15 cellular contexts compared by ENCODE assay signal in the genomic region with DNA sequence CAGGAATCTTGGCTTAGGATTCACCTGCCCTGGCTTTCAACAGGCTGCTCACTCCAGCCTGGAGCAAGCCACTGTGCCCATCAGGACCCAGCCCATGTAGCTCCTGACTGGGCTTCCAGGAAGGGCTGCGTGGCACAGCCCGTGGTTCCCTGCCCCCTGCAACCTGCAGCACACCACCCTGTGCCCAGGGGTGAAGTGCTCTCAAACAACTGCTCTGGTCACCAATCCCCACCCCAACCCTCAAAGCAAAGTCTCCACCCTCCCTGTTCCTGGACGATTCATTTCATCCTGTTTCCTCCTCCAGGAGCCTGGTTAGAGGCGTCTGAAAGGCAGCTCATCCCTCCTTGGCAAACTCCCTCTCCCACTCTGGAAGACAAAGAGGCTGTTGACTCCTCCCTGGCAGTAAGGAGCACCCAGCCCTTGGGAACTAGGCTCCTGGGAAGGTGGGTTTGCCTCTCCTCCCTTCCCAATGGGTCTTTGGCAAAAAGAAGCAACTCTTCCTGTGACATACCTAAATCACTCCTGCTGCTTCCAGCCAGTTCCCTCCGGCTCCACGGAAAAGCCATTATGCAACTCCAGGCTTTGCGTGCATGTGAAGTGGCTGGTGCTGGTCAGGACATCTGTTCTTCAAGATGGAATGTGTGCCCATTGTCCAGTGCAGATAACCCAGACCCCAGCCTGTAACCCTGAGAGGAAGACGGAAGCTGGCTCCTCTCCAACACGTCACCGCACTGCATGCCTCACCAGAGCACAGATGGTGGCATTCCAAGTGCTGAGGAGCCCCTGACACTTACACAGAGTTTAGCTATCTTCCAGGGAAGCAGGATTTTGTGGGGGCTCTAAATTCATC. TPM values are rescaled to one million over a fixed set of nuclear protein-coding genes. Genes with fewer than 3 reads are reported as not detected.
DNase-seq lines count a peak whose midpoint lies in the region; ATAC-seq and TF ChIP-seq lines count a peak whose summit lies in the region.
"Had no signal": no experiment of that assay in that cellular context is flagged by ENCODE, and none has a peak within 500 bp of the region (broad histone marks: within the 10 kb centered on the region; RNA-seq: fewer than 3 reads in every experiment).

No MANE protein-coding gene starts in this region.

- no peak for TF ChIP-seq CTCF in choroid plexus epithelial cell (conservative IDR thresholded peaks at IDR 0.05; ENCODE audit: low read depth, low read length)
- TF ChIP-seq CTCF in liver (IDR thresholded peaks at IDR 0.05; ENCODE audit: low read depth, low read length, missing input control) = no peak

- no peak for ATAC-seq in HG02763 (IDR thresholded peaks at IDR 0.05; ENCODE audit: unreplicated experiment)

- H3K9me3 ChIP-seq in liver (ENCODE audit: control insufficient read depth in 4 of 4, low read length in 3 of 4) = no peaks in the 10 kb centered on the region
- no peaks in the 10 kb centered on the region for H3K9me3 ChIP-seq in effector memory CD4-positive, alpha-beta T cell (ENCODE audit: control insufficient read depth, low read length)
- H3K9me3 ChIP-seq: ascending aorta had no signal

- H3K36me3 ChIP-seq in liver (ENCODE audit: control insufficient read depth in 4 of 4, insufficient read depth in 3 of 4, low read depth in 1 of 4, low read length in 3 of 4) = no peaks in the 10 kb centered on the region
- no peaks in the 10 kb centered on the region for H3K36me3 ChIP-seq in effector memory CD4-positive, alpha-beta T cell (ENCODE audit: control insufficient read depth, insufficient read depth, low read length)
- H3K36me3 ChIP-seq: ascending aorta had no signal

- no peaks in the 10 kb centered on the region for H3K4me1 ChIP-seq in liver (ENCODE audit: control insufficient read depth in 4 of 4, insufficient read depth in 4 of 4, low read length in 3 of 4)
- no peaks in the 10 kb centered on the region for H3K4me1 ChIP-seq in effector memory CD4-positive, alpha-beta T cell (ENCODE audit: control insufficient read depth, insufficient read depth, low read length, poor library complexity, severe bottlenecking)

- TF ChIP-seq RAD21 in liver (IDR thresholded peaks at IDR 0.05) = no peak

- DNase-seq in AG20443 (ENCODE audit: low spot score) (peak; percentile 48), NCI-H2029 (lab: John Stamatoyannopoulos, UW) (peak; percentile 85), choroid plexus epithelial cell (ENCODE audit: low read depth) (peak; percentile 42), ureter (ENCODE audit: low spot score) (no peak), NCI-H526 treated with DMSO at 0.1 percent for 48 hours (lab: John Stamatoyannopoulos, UW) (no peak)
- DNase-seq in effector memory CD4-positive, alpha-beta T cell = no peak
- DNase-seq: activated CD8-positive, alpha-beta memory T cell treated with anti-CD3 and anti-CD28 coated beads, Interleukin-2, amount 50 U/mL, for 4 hours; CD4-positive, CD25-positive, alpha-beta regulatory T cell; NCI-H510A treated with DMSO at 0.1 percent for 48 hours; stimulated activated naive CD4-positive, alpha-beta T cell; T-helper 1 cell had no signal

- H3K27ac ChIP-seq in liver (ENCODE audit: low read depth in 1 of 2, low read length in 2 of 2) = no peak overlapping the region
- no peak overlapping the region for H3K27ac ChIP-seq in effector memory CD4-positive, alpha-beta T cell (ENCODE audit: insufficient read depth, low read length, poor library complexity, severe bottlenecking)
- H3K27ac ChIP-seq: ascending aorta, KMS-11 had no signal

- H3K27me3 ChIP-seq in liver (ENCODE audit: control insufficient read depth in 4 of 4, insufficient read depth in 4 of 4, low read length in 3 of 4) = no peaks in the 10 kb centered on the region
- no peaks in the 10 kb centered on the region for H3K27me3 ChIP-seq in effector memory CD4-positive, alpha-beta T cell (replicated peaks; ENCODE audit: control insufficient read depth, insufficient read depth, low read length, poor library complexity, severe bottlenecking)
- H3K27me3 ChIP-seq: ascending aorta had no signal

- WGBS in liver = 48% methylated on average over 10 of the region's 10 CpGs

- no peak overlapping the region for H3K9ac ChIP-seq in liver (ENCODE audit: low read depth in 1 of 2, low read length in 2 of 2)
- H3K9ac ChIP-seq: KMS-11 had no signal

- H3K4me3 ChIP-seq in choroid plexus epithelial cell (ENCODE audit: low read depth, low read length) (no peak overlapping the region), liver (ENCODE audit: low read depth in 1 of 3, low read length in 3 of 3) (no peak overlapping the region)
- H3K4me3 ChIP-seq in effector memory CD4-positive, alpha-beta T cell (ENCODE audit: insufficient read depth, low read depth, low read length, poor library complexity, severe bottlenecking) = no peak overlapping the region
- H3K4me3 ChIP-seq: ascending aorta had no signal

TF ChIP-seq in liver, 16 proteins besides CTCF, POLR2A, EP300 and RAD21:
- TF ChIP-seq JUND (IDR thresholded peaks at IDR 0.05) (no peak), NR2F2 (IDR thresholded peaks at IDR 0.05) (peak; percentile 86), RXRA (IDR thresholded peaks at IDR 0.05) (no peak), SP1 (IDR thresholded peaks at IDR 0.05) (no peak), EGR1 (IDR thresholded peaks at IDR 0.05; ENCODE audit: low read depth in 2 of 2) (no peak), FOXA1 (IDR thresholded peaks at IDR 0.05) (no peak)
- TF ChIP-seq, protein P1, sequence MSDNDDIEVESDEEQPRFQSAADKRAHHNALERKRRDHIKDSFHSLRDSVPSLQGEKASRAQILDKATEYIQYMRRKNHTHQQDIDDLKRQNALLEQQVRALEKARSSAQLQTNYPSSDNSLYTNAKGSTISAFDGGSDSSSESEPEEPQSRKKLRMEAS (IDR thresholded peaks at IDR 0.05) = no peak
- TF ChIP-seq, protein P2, sequence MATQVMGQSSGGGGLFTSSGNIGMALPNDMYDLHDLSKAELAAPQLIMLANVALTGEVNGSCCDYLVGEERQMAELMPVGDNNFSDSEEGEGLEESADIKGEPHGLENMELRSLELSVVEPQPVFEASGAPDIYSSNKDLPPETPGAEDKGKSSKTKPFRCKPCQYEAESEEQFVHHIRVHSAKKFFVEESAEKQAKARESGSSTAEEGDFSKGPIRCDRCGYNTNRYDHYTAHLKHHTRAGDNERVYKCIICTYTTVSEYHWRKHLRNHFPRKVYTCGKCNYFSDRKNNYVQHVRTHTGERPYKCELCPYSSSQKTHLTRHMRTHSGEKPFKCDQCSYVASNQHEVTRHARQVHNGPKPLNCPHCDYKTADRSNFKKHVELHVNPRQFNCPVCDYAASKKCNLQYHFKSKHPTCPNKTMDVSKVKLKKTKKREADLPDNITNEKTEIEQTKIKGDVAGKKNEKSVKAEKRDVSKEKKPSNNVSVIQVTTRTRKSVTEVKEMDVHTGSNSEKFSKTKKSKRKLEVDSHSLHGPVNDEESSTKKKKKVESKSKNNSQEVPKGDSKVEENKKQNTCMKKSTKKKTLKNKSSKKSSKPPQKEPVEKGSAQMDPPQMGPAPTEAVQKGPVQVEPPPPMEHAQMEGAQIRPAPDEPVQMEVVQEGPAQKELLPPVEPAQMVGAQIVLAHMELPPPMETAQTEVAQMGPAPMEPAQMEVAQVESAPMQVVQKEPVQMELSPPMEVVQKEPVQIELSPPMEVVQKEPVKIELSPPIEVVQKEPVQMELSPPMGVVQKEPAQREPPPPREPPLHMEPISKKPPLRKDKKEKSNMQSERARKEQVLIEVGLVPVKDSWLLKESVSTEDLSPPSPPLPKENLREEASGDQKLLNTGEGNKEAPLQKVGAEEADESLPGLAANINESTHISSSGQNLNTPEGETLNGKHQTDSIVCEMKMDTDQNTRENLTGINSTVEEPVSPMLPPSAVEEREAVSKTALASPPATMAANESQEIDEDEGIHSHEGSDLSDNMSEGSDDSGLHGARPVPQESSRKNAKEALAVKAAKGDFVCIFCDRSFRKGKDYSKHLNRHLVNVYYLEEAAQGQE (IDR thresholded peaks at IDR 0.05) = no peak

RNA-seq across cellular contexts. Expression of a gene that starts 29.1 kb away (rescaled TPM):
- total RNA-seq in liver = 10 to 100 TPM in 1 of 2 donors, 1 to 10 TPM in 1; 2.3 to 41.8 TPM
- polyA plus RNA-seq in liver = 10 to 100 TPM; 14.1 to 15.1 TPM
- 72.7 TPM for total RNA-seq in ureter

Comparison
In these comparisons a context has a peak if more than half of its experiments do, and no peak if none do; other contexts are left out.
1. DNase-seq: peak in AG20443 (single experiment), NCI-H2029 (single experiment) and choroid plexus epithelial cell (single experiment); none in ureter (single experiment), NCI-H526 treated with DMSO at 0.1 percent for 48 hours (single experiment) and effector memory CD4-positive, alpha-beta T cell (0 of 3).